31 cellular contexts compared by ENCODE assay signal in genomic region chrX:42073468-42073867, GRCh38.
"Had no signal": no experiment of that assay in that cellular context is flagged by ENCODE, and none has a peak within 500 bp of the region (broad histone marks: within the 10 kb centered on the region; RNA-seq: fewer than 3 reads in every experiment).

No MANE protein-coding gene starts in this region.

- H3K4me1 Mint-ChIP-seq: neural progenitor cell; stimulated activated memory B cell treated with anti-CD40 and anti-IgM and Interleukin-4, amounts not matched to agents 10 μg/mL and 1 μg/mL and 100 μg/mL, for 72 hours had no signal

- H3K4me3 ChIP-seq: neural progenitor cell, ovary, psoas muscle, right lobe of liver, sigmoid colon, smooth muscle cell, spleen, suprapubic skin, testis, tibial artery, transverse colon, upper lobe of right lung, uterus had no signal

- H3K9me3 ChIP-seq: ovary, psoas muscle, right lobe of liver, sigmoid colon, spleen, suprapubic skin, testis, tibial artery, transverse colon, upper lobe of right lung, uterus had no signal

- H3K9ac ChIP-seq: neural progenitor cell, parathyroid adenoma had no signal

- H3K9me3 Mint-ChIP-seq: naive thymus-derived CD8-positive, alpha-beta T cell; natural killer cell treated with Interleukin-12 subunit alpha and Interleukin-12 subunit beta and Interleukin-15 and Interleukin-18, amount 100 ng/mL, for 72 hours; neural progenitor cell; stimulated activated memory B cell treated with anti-CD40 and anti-IgM and Interleukin-4, amounts not matched to agents 10 μg/mL and 1 μg/mL and 100 μg/mL, for 72 hours; type B pancreatic cell had no signal

- H3K36me3 Mint-ChIP-seq: naive thymus-derived CD8-positive, alpha-beta T cell; natural killer cell treated with Interleukin-12 subunit alpha and Interleukin-12 subunit beta and Interleukin-15 and Interleukin-18, amount 100 ng/mL, for 72 hours; neural progenitor cell; stimulated activated memory B cell treated with anti-CD40 and anti-IgM and Interleukin-4, amounts not matched to agents 10 μg/mL and 1 μg/mL and 100 μg/mL, for 72 hours; type B pancreatic cell had no signal

- H3K27ac ChIP-seq: neural progenitor cell, ovary, parathyroid adenoma, psoas muscle, right lobe of liver, sigmoid colon, spleen, suprapubic skin, testis, tibial artery, upper lobe of right lung, uterus had no signal

- H3K27me3 ChIP-seq: neural progenitor cell, ovary, right lobe of liver, sigmoid colon, suprapubic skin, testis, tibial artery, transverse colon, upper lobe of right lung had no signal

- H3K27me3 Mint-ChIP-seq: progenitor cell of endocrine pancreas; stimulated activated naive CD8-positive, alpha-beta T cell treated with anti-CD3 and anti-CD28 coated beads, Interleukin-15, amount 100 ng/mL, for 72 hours; type B pancreatic cell had no signal

- ATAC-seq: naive thymus-derived CD8-positive, alpha-beta T cell; natural killer cell treated with Interleukin-12 subunit alpha and Interleukin-12 subunit beta and Interleukin-15 and Interleukin-18, amount 100 ng/mL, for 72 hours; psoas muscle; right cardiac atrium; stimulated activated memory B cell treated with anti-CD40 and anti-IgM and Interleukin-4, amounts not matched to agents 10 μg/mL and 1 μg/mL and 100 μg/mL, for 72 hours; stimulated activated naive CD8-positive, alpha-beta T cell treated with anti-CD3 and anti-CD28 coated beads, Interleukin-15, amount 100 ng/mL, for 72 hours; stimulated activated naive CD8-positive, alpha-beta T cell treated with anti-CD3 and anti-CD28 coated beads, Interleukin-15, Interleukin-2, amounts not matched to agents 100 U/mL and 50 U/mL, for 24 hours; upper lobe of right lung had no signal

- H3K79me2 ChIP-seq: parathyroid adenoma had no signal

- H3K36me3 ChIP-seq: neural progenitor cell, ovary, right lobe of liver, sigmoid colon, spleen, suprapubic skin, tibial artery, transverse colon, upper lobe of right lung, uterus had no signal

- H3K4me2 ChIP-seq: neural progenitor cell, smooth muscle cell had no signal

- H3K27ac Mint-ChIP-seq: natural killer cell treated with Interleukin-12 subunit alpha and Interleukin-12 subunit beta and Interleukin-15 and Interleukin-18, amount 100 ng/mL, for 72 hours; neural progenitor cell; progenitor cell of endocrine pancreas; stimulated activated memory B cell treated with anti-CD40 and anti-IgM and Interleukin-4, amounts not matched to agents 10 μg/mL and 1 μg/mL and 100 μg/mL, for 72 hours; type B pancreatic cell had no signal

- DNase-seq: naive thymus-derived CD8-positive, alpha-beta T cell; occipital lobe; ovary; posterior cingulate gyrus; psoas muscle; right cardiac atrium; right lobe of liver; sigmoid colon; spleen; stimulated activated CD4-positive, alpha-beta T cell treated with anti-CD3 and anti-CD28 coated beads, Interleukin-12 subunit alpha, Interleukin-12 subunit beta, amount 100 ng/mL, for 4 hours; stimulated activated CD4-positive, alpha-beta T cell treated with anti-CD3 and anti-CD28 coated beads, Interleukin-1b, Interleukin-23, amount 100 ng/mL, for 48 hours; stimulated activated CD4-positive, alpha-beta T cell treated with anti-CD3 and anti-CD28 coated beads, Interleukin-4, amount 100 ng/mL, for 1 hour; stimulated activated CD4-positive, alpha-beta T cell treated with anti-CD3 and anti-CD28 coated beads, Interleukin-4, amount 100 ng/mL, for 4 hours; stimulated activated CD8-positive, alpha-beta memory T cell treated with anti-CD3 and anti-CD28 coated beads, Interleukin-4, amount 100 ng/mL, for 48 hours; stimulated activated naive CD4-positive, alpha-beta T cell; stimulated activated naive CD8-positive, alpha-beta T cell treated with anti-CD3 and anti-CD28 coated beads, Interleukin-15, amount 100 ng/mL, for 72 hours; stimulated activated naive CD8-positive, alpha-beta T cell treated with anti-CD3 and anti-CD28 coated beads, Interleukin-15, Interleukin-2, amounts not matched to agents 100 U/mL and 50 U/mL, for 24 hours; substantia nigra; testis; tibial artery; transverse colon; upper lobe of right lung; uterus had no signal

- H3K4me1 ChIP-seq: neural progenitor cell, parathyroid adenoma, psoas muscle, right lobe of liver, sigmoid colon, spleen, suprapubic skin, testis, transverse colon, upper lobe of right lung, uterus had no signal

- H3K4me3 Mint-ChIP-seq: naive thymus-derived CD8-positive, alpha-beta T cell; natural killer cell treated with Interleukin-12 subunit alpha and Interleukin-12 subunit beta and Interleukin-15 and Interleukin-18, amount 100 ng/mL, for 72 hours; neural progenitor cell; stimulated activated memory B cell treated with anti-CD40 and anti-IgM and Interleukin-4, amounts not matched to agents 10 μg/mL and 1 μg/mL and 100 μg/mL, for 72 hours; stimulated activated naive CD8-positive, alpha-beta T cell treated with anti-CD3 and anti-CD28 coated beads, Interleukin-15, amount 100 ng/mL, for 72 hours; type B pancreatic cell had no signal
